In genomic region chr1:58874757-58875755, GRCh38 we compare ENCODE assay signal across 8 cellular contexts.
DNase-seq lines count a peak whose midpoint lies in the region; FAIRE-seq and TF ChIP-seq lines count a peak whose summit lies in the region.

No MANE protein-coding gene starts in this region.

- H3K27me3 ChIP-seq in prostate gland (replicated peaks; ENCODE audit: insufficient read depth) (no peaks in the 10 kb centered on the region), Peyer's patch (no peaks in the 10 kb centered on the region)

- 27% methylated on average over 12 of the region's 12 CpGs for WGBS in prostate gland

- H3K36me3 ChIP-seq in prostate gland (no peaks in the 10 kb centered on the region), Peyer's patch (no peaks in the 10 kb centered on the region)

- DNase-seq in GM03348 (ENCODE audit: low spot score) = peak; percentile 60
- DNase-seq in RPMI7951 (ENCODE audit: low read depth) = peak; percentile 82
- no peak for DNase-seq in frontal cortex (ENCODE audit: low spot score in 2 of 2)
- DNase-seq in prostate gland (ENCODE audit: low spot score) = no peak
- no peak for DNase-seq in NCI-H524 treated with DMSO at 0.1 percent for 48 hours (lab: John Stamatoyannopoulos, UW)
- no peak for DNase-seq in GM13976 (ENCODE audit: low spot score)
- no peak for DNase-seq in posterior vena cava (ENCODE audit: low spot score)
- DNase-seq in Peyer's patch = no peak

- no peaks in the 10 kb centered on the region for H3K9me3 ChIP-seq in prostate gland
- H3K9me3 ChIP-seq in Peyer's patch = no peaks in the 10 kb centered on the region

- H3K4me1 ChIP-seq in prostate gland (replicated peaks) = peaks cover 8% of the 10 kb centered on the region
- peaks cover 0 to 14% (median 0%) of the 10 kb centered on the region in 4 donors for H3K4me1 ChIP-seq in Peyer's patch

- in situ Hi-C loops in GM13976 (cut with MboI; ENCODE audit: low sequenced_read_pairs, unreplicated experiment) = no loop called here

- intact Hi-C loops in prostate gland (cut with DNase I) = no loop called here
- intact Hi-C loops in posterior vena cava (cut with DNase I) = no loop called here

- TF ChIP-seq POLR2A in prostate gland (IDR thresholded peaks at IDR 0.05) (no peak), Peyer's patch (IDR thresholded peaks at IDR 0.05) (no peak)

- peak; percentile 3 for FAIRE-seq in frontal cortex (lab: Jason Lieb, UNC)

- H3K27ac ChIP-seq in prostate gland (peak overlapping the region; percentile 6 to 35), Peyer's patch (peak overlapping the region in 2 of 4 donors; percentile 32 to 38)

- TF ChIP-seq CTCF in prostate gland (IDR thresholded peaks at IDR 0.05) (no peak), GM13976 (IDR thresholded peaks at IDR 0.05; ENCODE audit: borderline replicate concordance, control extremely low read depth, extremely low read depth, insufficient read depth, missing control alignments) (no peak), Peyer's patch (IDR thresholded peaks at IDR 0.05) (no peak)

- no peak overlapping the region for H3K4me3 ChIP-seq in prostate gland
- H3K4me3 ChIP-seq in Peyer's patch = no peak overlapping the region

Comparison
In these comparisons a context has a peak if more than half of its experiments do, and no peak if none do; other contexts are left out.
1. DNase-seq: peak in GM03348 (single experiment) and RPMI7951 (single experiment); none in frontal cortex (0 of 2), prostate gland (single experiment), NCI-H524 treated with DMSO at 0.1 percent for 48 hours (single experiment), GM13976 (single experiment), posterior vena cava (single experiment) and Peyer's patch (0 of 3).